In genomic region chr10:72315054-72315453, GRCh38 we compare ENCODE assay signal across 9 cellular contexts. TPM values are rescaled to one million over a fixed set of nuclear protein-coding genes. Genes with fewer than 3 reads are reported as not detected.
DNase-seq lines count a peak whose midpoint lies in the region; ATAC-seq, FAIRE-seq and TF ChIP-seq lines count a peak whose summit lies in the region.
"Had no signal": no experiment of that assay in that cellular context is flagged by ENCODE, and none has a peak within 500 bp of the region (broad histone marks: within the 10 kb centered on the region; RNA-seq: fewer than 3 reads in every experiment).

No MANE protein-coding gene starts in this region.

- TF ChIP-seq POLR2A in GM12892 (IDR thresholded peaks at IDR 0.05; ENCODE audit: low read depth, low read length): no peak

- H3K4me3 ChIP-seq in RWPE2 (ENCODE audit: severe bottlenecking) (no peak overlapping the region), keratinocyte (ENCODE audit: control insufficient read depth in 2 of 3, extremely low read depth in 1 of 3, insufficient read depth in 2 of 3, low read depth in 1 of 3, low read length in 3 of 3) (no peak overlapping the region), smooth muscle cell (no peak overlapping the region)
- H3K4me3 ChIP-seq: MG63 had no signal

- dilution Hi-C loops in keratinocyte (cut with MboI; ENCODE audit: extremely low pct_ligation_motif_present, low sequenced_read_pairs): no loop called here

- H3K27me3 ChIP-seq in RWPE2 (ENCODE audit: insufficient read depth, poor library complexity, severe bottlenecking) (no peaks in the 10 kb centered on the region), keratinocyte (ENCODE audit: control insufficient read depth, extremely low read depth, insufficient read depth, low read length) (no peaks in the 10 kb centered on the region), smooth muscle cell (ENCODE audit: low read depth) (no peaks in the 10 kb centered on the region)
- H3K27me3 ChIP-seq: MG63 had no signal

- no peak for TF ChIP-seq CTCF in RWPE2 (IDR thresholded peaks at IDR 0.05; ENCODE audit: poor library complexity, severe bottlenecking)
- TF ChIP-seq CTCF in keratinocyte (optimal IDR thresholded peaks at IDR 0.05 in 1 of 3, IDR thresholded peaks at IDR 0.05 in 1 of 3, conservative IDR thresholded peaks at IDR 0.05 in 1 of 3; ENCODE audit: extremely low read depth in 1 of 3, insufficient read depth in 2 of 3, low read length in 3 of 3): no peak
- no peak for TF ChIP-seq CTCF in smooth muscle cell (IDR thresholded peaks at IDR 0.05; ENCODE audit: borderline replicate concordance, insufficient read depth, poor library complexity, severe bottlenecking)

- no peaks in the 10 kb centered on the region for H3K9me1 ChIP-seq in keratinocyte (ENCODE audit: control insufficient read depth, extremely low read depth, insufficient read depth, low read length)

- H3K4me2 ChIP-seq in keratinocyte (ENCODE audit: control insufficient read depth, extremely low read depth, insufficient read depth, low read depth, low read length) (peak overlapping the region; percentile 9), smooth muscle cell (peak overlapping the region; percentile 7)

- DNase-seq in GM12892 (ENCODE audit: insufficient read length) (peak; percentile 3), RWPE2 (ENCODE audit: low spot score) (no peak), keratinocyte (ENCODE audit: low read depth, low spot score) (no peak), smooth muscle cell (lab: John Stamatoyannopoulos, UW; ENCODE audit: unreplicated experiment) (no peak), SHP77 treated with DMSO at 0.1 percent for 48 hours (lab: John Stamatoyannopoulos, UW) (no peak), ecto neural progenitor cell (ENCODE audit: low spot score) (no peak)

- H4K20me1 ChIP-seq in keratinocyte (ENCODE audit: control insufficient read depth, extremely low read depth, insufficient read depth, low read length) (no peaks in the 10 kb centered on the region), smooth muscle cell (ENCODE audit: low read depth) (no peaks in the 10 kb centered on the region)

- FAIRE-seq in GM12892 (lab: Jason Lieb, UNC): no peak
- FAIRE-seq in keratinocyte (lab: Jason Lieb, UNC): peak; percentile 48

- no peaks in the 10 kb centered on the region for H3K36me3 ChIP-seq in RWPE2 (ENCODE audit: low read depth)
- no peaks in the 10 kb centered on the region for H3K36me3 ChIP-seq in keratinocyte (ENCODE audit: control insufficient read depth in 2 of 2, extremely low read depth in 1 of 2, insufficient read depth in 2 of 2, low read length in 2 of 2)
- no peaks in the 10 kb centered on the region for H3K36me3 ChIP-seq in smooth muscle cell (ENCODE audit: low read depth)
- H3K36me3 ChIP-seq: MG63 had no signal

- peak overlapping the region; percentile 19 for H3K9ac ChIP-seq in keratinocyte (ENCODE audit: control insufficient read depth, extremely low read depth, insufficient read depth, low read length)
- H3K9ac ChIP-seq in smooth muscle cell (ENCODE audit: low read depth): no peak overlapping the region

- H3K9me3 ChIP-seq in RWPE2 (ENCODE audit: severe bottlenecking) (no peaks in the 10 kb centered on the region), keratinocyte (ENCODE audit: control insufficient read depth, low read depth, low read length) (no peaks in the 10 kb centered on the region), smooth muscle cell (replicated peaks; ENCODE audit: low read depth) (no peaks in the 10 kb centered on the region)
- H3K9me3 ChIP-seq: MG63 had no signal

- no peak overlapping the region for H2AFZ ChIP-seq in keratinocyte (ENCODE audit: control insufficient read depth, low read length)
- no peak overlapping the region for H2AFZ ChIP-seq in smooth muscle cell (ENCODE audit: low read depth)

- WGBS in smooth muscle cell (ENCODE audit: low lambda C conversion rate): 79% methylated on average over 7 of the region's 7 CpGs

- ATAC-seq in RWPE2 (ENCODE audit: low read depth) (0 out of 3 replicates have a peak, but pooled peaks have one; percentile 4), HG02642 (IDR thresholded peaks at IDR 0.05; ENCODE audit: poor library complexity, unreplicated experiment) (no peak), HG03095 (IDR thresholded peaks at IDR 0.05; ENCODE audit: unreplicated experiment) (no peak)

- H3K27ac ChIP-seq in RWPE2 (ENCODE audit: poor library complexity, severe bottlenecking) (peak overlapping the region; percentile 99), keratinocyte (ENCODE audit: control insufficient read depth, insufficient read depth, low read length) (peak overlapping the region; percentile 65), smooth muscle cell (ENCODE audit: low read depth) (no peak overlapping the region)

- H3K4me1 ChIP-seq in RWPE2 (ENCODE audit: insufficient read depth, poor library complexity, severe bottlenecking): peaks cover 38% of the 10 kb centered on the region
- H3K4me1 ChIP-seq in keratinocyte (ENCODE audit: control insufficient read depth, extremely low read depth, insufficient read depth, low read length): peaks cover 46% of the 10 kb centered on the region
- peaks cover 8% of the 10 kb centered on the region for H3K4me1 ChIP-seq in smooth muscle cell (ENCODE audit: low read depth)

- peaks cover 3% of the 10 kb centered on the region for H3F3A ChIP-seq in smooth muscle cell (ENCODE audit: low read depth)

- H3K79me2 ChIP-seq in keratinocyte (ENCODE audit: control insufficient read depth, insufficient read depth, low read length) (no peaks in the 10 kb centered on the region), smooth muscle cell (ENCODE audit: low read depth) (no peaks in the 10 kb centered on the region)

RNA-seq across cellular contexts. Expression of gene DNAJB12, which starts 39.7 kb away (rescaled TPM):
- polyA plus RNA-seq in GM12892 (2012; ENCODE audit: missing spikeins): 9.9 TPM
- polyA plus RNA-seq in keratinocyte (11.5 to 19.3 TPM (median 12.0 TPM) in 3 replicates), smooth muscle cell (24.5 and 26.7 TPM in 2 replicates)
- 14.8 TPM for polyA plus RNA-seq in keratinocyte (2011; ENCODE audit: low read depth)
- 11.5 and 14.9 TPM in 2 replicates for polyA plus RNA-seq in keratinocyte (2011; cell fraction: cytosol; rRNA removed)
- polyA plus RNA-seq in keratinocyte (2011; cell fraction: nucleus; rRNA removed): 32.1 and 39.9 TPM in 2 replicates
- 16.2 and 23.3 TPM in 2 replicates for polyA plus RNA-seq in keratinocyte (2012; ENCODE audit: low replicate concordance)
- 11.2 to 31.7 TPM (median 11.8 TPM) in 3 replicates for polyA minus RNA-seq in keratinocyte
- polyA minus RNA-seq in keratinocyte (2011; cell fraction: cytosol; rRNA and poly(A)+ RNA removed): 12.5 TPM
- polyA minus RNA-seq in keratinocyte (2011; cell fraction: nucleus; rRNA and poly(A)+ RNA removed): 19.3 and 20.3 TPM in 2 replicates
- total RNA-seq in smooth muscle cell: 12.5 and 14.3 TPM in 2 replicates

RNA-seq across cellular contexts. Expression of gene DDIT4, which starts 41.3 kb away (rescaled TPM):
- polyA plus RNA-seq in GM12892 (2012; ENCODE audit: missing spikeins): 158 TPM
- polyA plus RNA-seq in keratinocyte: 153 to 289 TPM (median 248 TPM) in 3 replicates
- 227 TPM for polyA plus RNA-seq in keratinocyte (2011; ENCODE audit: low read depth)
- 88.3 and 149 TPM in 2 replicates for polyA plus RNA-seq in keratinocyte (2011; cell fraction: cytosol; rRNA removed)
- 237 and 241 TPM in 2 replicates for polyA plus RNA-seq in keratinocyte (2011; cell fraction: nucleus; rRNA removed)
- 409 and 466 TPM in 2 replicates for polyA plus RNA-seq in keratinocyte (2012; ENCODE audit: low replicate concordance)
- 214 to 285 TPM (median 225 TPM) in 3 replicates for polyA minus RNA-seq in keratinocyte
- polyA minus RNA-seq in keratinocyte (2011; cell fraction: cytosol; rRNA and poly(A)+ RNA removed): 466 TPM
- polyA minus RNA-seq in keratinocyte (2011; cell fraction: nucleus; rRNA and poly(A)+ RNA removed): 259 and 281 TPM in 2 replicates
- 161 and 198 TPM in 2 replicates for total RNA-seq in smooth muscle cell
- polyA plus RNA-seq in smooth muscle cell: 248 and 299 TPM in 2 replicates
